24 cellular contexts compared by ENCODE assay signal in the genomic region with DNA sequence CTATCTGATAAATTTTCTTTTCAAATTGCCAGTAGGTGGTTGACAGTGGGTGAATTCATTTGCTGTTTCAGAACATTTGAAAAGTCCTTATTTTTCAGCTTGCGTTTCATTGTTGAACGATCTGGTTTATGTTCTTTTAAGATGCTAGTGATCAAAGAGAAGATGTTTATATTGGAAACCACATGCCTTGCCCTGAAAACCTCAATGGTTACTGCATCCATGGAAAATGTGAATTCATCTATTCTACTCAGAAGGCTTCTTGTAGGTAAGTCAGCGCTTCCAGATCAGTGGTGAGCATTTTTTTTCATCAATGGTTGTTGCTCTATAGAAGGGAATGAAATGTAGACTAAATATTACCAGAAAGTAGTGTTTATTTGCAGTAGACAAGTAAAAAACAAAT. TPM values are rescaled to one million over a fixed set of nuclear protein-coding genes. Genes with fewer than 3 reads are reported as not detected.
A peak's percentile ranks its signal among the peaks of the same experiment; 100 is the strongest.
DNase-seq lines count a peak whose midpoint lies in the region; ATAC-seq and TF ChIP-seq lines count a peak whose summit lies in the region.
"Had no signal": no experiment of that assay in that cellular context is flagged by ENCODE, and none has a peak within 500 bp of the region (broad histone marks: within the 10 kb centered on the region; RNA-seq: fewer than 3 reads in every experiment).

No MANE protein-coding gene starts in this region.

- H3K36me3 Mint-ChIP-seq in activated CD8-positive, alpha-beta memory T cell treated with anti-CD3 and anti-CD28 coated beads, Interleukin-2, amount 10 ng/mL, durations not matched to agents 7 days and 5 days = no peaks in the 10 kb centered on the region
- H3K36me3 Mint-ChIP-seq in Caco-2 (ENCODE audit: insufficient read depth, unreplicated experiment) = no peaks in the 10 kb centered on the region

- no peaks in the 10 kb centered on the region for H3K4me1 Mint-ChIP-seq in activated CD8-positive, alpha-beta memory T cell treated with anti-CD3 and anti-CD28 coated beads, Interleukin-2, amount 10 ng/mL, durations not matched to agents 7 days and 5 days
- no peaks in the 10 kb centered on the region for H3K4me1 Mint-ChIP-seq in Caco-2 (ENCODE audit: low read depth, unreplicated experiment)
- H3K4me1 Mint-ChIP-seq: H9 had no signal

- TF ChIP-seq CTCF in coronary artery (IDR thresholded peaks at IDR 0.05) = no peak
- TF ChIP-seq CTCF in Caco-2 (IDR thresholded peaks at IDR 0.05; ENCODE audit: insufficient read depth in 1 of 2, low read depth in 1 of 2, low read length in 1 of 2, severe bottlenecking in 1 of 2, unreplicated experiment in 1 of 2) = no peak

- H3K27ac Mint-ChIP-seq in activated CD8-positive, alpha-beta memory T cell treated with anti-CD3 and anti-CD28 coated beads, Interleukin-2, amount 10 ng/mL, durations not matched to agents 7 days and 5 days = no peak overlapping the region
- H3K27ac Mint-ChIP-seq in Caco-2 (ENCODE audit: unreplicated experiment) = no peak overlapping the region
- H3K27ac Mint-ChIP-seq: CD4-positive, alpha-beta T cell had no signal

- POLR2A ChIA-PET in Caco-2 (lab: Charles Lee) = no interaction called here

- no peak overlapping the region for H3K27ac ChIP-seq in coronary artery
- H3K27ac ChIP-seq: A549; BLaER1 treated with 17β-estradiol and CSF1 and Interleukin-3, amounts not matched to agents 10 nM and 100 nM; RWPE1 had no signal

- H3K27me3 Mint-ChIP-seq in activated CD8-positive, alpha-beta memory T cell treated with anti-CD3 and anti-CD28 coated beads, Interleukin-2, amount 10 ng/mL, durations not matched to agents 7 days and 5 days = no peaks in the 10 kb centered on the region
- H3K27me3 Mint-ChIP-seq in Caco-2 (ENCODE audit: insufficient read depth, unreplicated experiment) = no peaks in the 10 kb centered on the region
- H3K27me3 Mint-ChIP-seq: CD4-positive, alpha-beta T cell had no signal

- no peak for ATAC-seq in activated CD8-positive, alpha-beta memory T cell treated with anti-CD3 and anti-CD28 coated beads, Interleukin-2, amount 10 ng/mL, durations not matched to agents 7 days and 5 days
- ATAC-seq: A549, HepG2, K562 had no signal

- DNase-seq in M059J (ENCODE audit: low read depth) = peak; percentile 61
- peak; percentile 81 for DNase-seq in astrocyte of the hippocampus (ENCODE audit: low read depth, low spot score)
- peak; percentile 47 for DNase-seq in iris pigment epithelial cell (ENCODE audit: low read depth)
- DNase-seq in coronary artery (ENCODE audit: low spot score) = no peak
- DNase-seq in SHP77 (lab: John Stamatoyannopoulos, UW) = no peak
- DNase-seq in activated CD8-positive, alpha-beta memory T cell treated with anti-CD3 and anti-CD28 coated beads, Interleukin-2, amount 10 ng/mL, durations not matched to agents 7 days and 5 days = no peak
- DNase-seq in Caco-2 = no peak
- DNase-seq: AML-193; CD4-positive, alpha-beta T cell; DMS53; H9; Kasumi-1; MV-4-11; NCI-H1105; NCI-H1436 treated with DMSO at 0.1 percent for 48 hours; NCI-H2029; NCI-H446 treated with DMSO at 0.1 percent for 48 hours; NCI-H526 treated with DMSO at 0.1 percent for 48 hours; SHP77 treated with DMSO at 0.1 percent for 48 hours had no signal

- H3K4me1 ChIP-seq in Caco-2 = no peaks in the 10 kb centered on the region
- H3K4me1 ChIP-seq: A549; BLaER1 treated with 17β-estradiol and CSF1 and Interleukin-3, amounts not matched to agents 10 nM and 100 nM had no signal

- H3K4me3 Mint-ChIP-seq in activated CD8-positive, alpha-beta memory T cell treated with anti-CD3 and anti-CD28 coated beads, Interleukin-2, amount 10 ng/mL, durations not matched to agents 7 days and 5 days = no peak overlapping the region
- H3K4me3 Mint-ChIP-seq in Caco-2 (ENCODE audit: unreplicated experiment) = no peak overlapping the region
- H3K4me3 Mint-ChIP-seq: CD4-positive, alpha-beta T cell; H9 had no signal

- H3K9me3 ChIP-seq in Caco-2 = no peaks in the 10 kb centered on the region
- H3K9me3 ChIP-seq: A549; BLaER1 treated with 17β-estradiol and CSF1 and Interleukin-3, amounts not matched to agents 10 nM and 100 nM had no signal

- no peaks in the 10 kb centered on the region for H3K27me3 ChIP-seq in Caco-2 (replicated peaks; ENCODE audit: control insufficient read depth, insufficient read depth, low read length)
- H3K27me3 ChIP-seq: BLaER1 treated with 17β-estradiol and CSF1 and Interleukin-3, amounts not matched to agents 10 nM and 100 nM had no signal

- H3K4me3 ChIP-seq in coronary artery (no peak overlapping the region), Caco-2 (ENCODE audit: low read depth, low read length) (no peak overlapping the region)
- H3K4me3 ChIP-seq: A549; BLaER1 treated with 17β-estradiol and CSF1 and Interleukin-3, amounts not matched to agents 10 nM and 100 nM; K562 had no signal

- no peaks in the 10 kb centered on the region for H3K9me3 Mint-ChIP-seq in activated CD8-positive, alpha-beta memory T cell treated with anti-CD3 and anti-CD28 coated beads, Interleukin-2, amount 10 ng/mL, durations not matched to agents 7 days and 5 days (ENCODE audit: low read depth)
- H3K9me3 Mint-ChIP-seq in Caco-2 (ENCODE audit: unreplicated experiment) = no peaks in the 10 kb centered on the region
- H3K9me3 Mint-ChIP-seq: CD4-positive, alpha-beta T cell; H9 had no signal

- CTCF ChIA-PET in activated CD8-positive, alpha-beta memory T cell treated with anti-CD3 and anti-CD28 coated beads, Interleukin-2, amount 10 ng/mL, durations not matched to agents 7 days and 5 days (lab: Charles Lee) = no interaction called here
- CTCF ChIA-PET in Caco-2 (lab: Charles Lee) = no interaction called here

- no peaks in the 10 kb centered on the region for H3K36me3 ChIP-seq in Caco-2 (ENCODE audit: control insufficient read depth, insufficient read depth, low read length)

- intact Hi-C loops in Caco-2 (cut with micrococcal nuclease; ENCODE audit: unreplicated experiment) = no loop called here

- BruUV-seq in Caco-2 (replicated peaks; lab: Mats Ljungman, UMichigan) = no TSS peak

RNA-seq across cellular contexts. Expression of a gene that starts 16.6 kb away (rescaled TPM):
- 0.37 and 0.59 TPM in 2 replicates for total RNA-seq in M059J (2014; rRNA removed; shearing (Covaris generic))
- total RNA-seq in activated CD8-positive, alpha-beta memory T cell treated with anti-CD3 and anti-CD28 coated beads, Interleukin-2, amount 10 ng/mL, durations not matched to agents 7 days and 5 days = under 1 TPM; 0.29 to 0.33 TPM
- total RNA-seq in Caco-2 (2022) = 1.5 and 1.7 TPM in 2 replicates

Comparison
In these comparisons a context has a peak if more than half of its experiments do, and no peak if none do; other contexts are left out.
1. DNase-seq: peak in M059J (single experiment), astrocyte of the hippocampus (single experiment) and iris pigment epithelial cell (single experiment); none in coronary artery (single experiment), SHP77 (0 of 2), activated CD8-positive, alpha-beta memory T cell treated with anti-CD3 and anti-CD28 coated beads, Interleukin-2, amount 10 ng/mL, durations not matched to agents 7 days and 5 days (single experiment) and Caco-2 (0 of 2).